Comparison of ENCODE assay signal across 31 cellular contexts in the genomic region with DNA sequence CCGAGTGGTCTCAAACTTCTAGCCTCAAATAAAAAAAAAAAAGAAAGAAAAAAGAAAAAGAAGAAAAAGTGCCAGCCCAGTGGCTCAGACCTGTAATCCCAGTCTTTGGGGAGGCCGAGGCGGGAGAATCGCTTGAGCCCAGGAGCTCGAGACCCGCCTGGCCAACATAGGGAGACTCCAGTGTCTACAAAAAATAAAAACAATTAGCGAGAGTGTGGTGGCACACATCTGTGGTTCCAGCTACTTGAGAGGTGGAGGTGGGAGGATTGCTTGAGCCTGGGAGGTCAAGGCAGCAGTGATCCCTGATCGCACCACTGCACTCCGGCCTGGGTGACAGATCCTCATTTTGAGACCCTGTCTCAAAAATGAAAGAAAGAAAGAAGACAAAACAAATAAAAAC. TPM values are rescaled to one million over a fixed set of nuclear protein-coding genes. Genes with fewer than 3 reads are reported as not detected.
DNase-seq lines count a peak whose midpoint lies in the region; ATAC-seq, FAIRE-seq and TF ChIP-seq lines count a peak whose summit lies in the region.
"Had no signal": no experiment of that assay in that cellular context is flagged by ENCODE, and none has a peak within 500 bp of the region (broad histone marks: within the 10 kb centered on the region; RNA-seq: fewer than 3 reads in every experiment).

No MANE protein-coding gene starts in this region.

- no peak overlapping the region for H3T11ph ChIP-seq in H9 (ENCODE audit: low read length)

- H4K91ac ChIP-seq in H9 (ENCODE audit: insufficient read length, low read depth, low read length) = no peak overlapping the region

- no peaks in the 10 kb centered on the region for H3K36me3 ChIP-seq in CD8-positive, alpha-beta memory T cell (ENCODE audit: insufficient read depth, low read length)
- H3K36me3 ChIP-seq in keratinocyte (ENCODE audit: control insufficient read depth in 2 of 2, extremely low read depth in 1 of 2, insufficient read depth in 2 of 2, low read length in 2 of 2) (no peaks in the 10 kb centered on the region), sigmoid colon (no peaks in the 10 kb centered on the region), Karpas-422 (ENCODE audit: insufficient read depth, low read length) (no peaks in the 10 kb centered on the region)
- H3K36me3 ChIP-seq: esophagus squamous epithelium, heart right ventricle, pancreas had no signal

- dilution Hi-C loops in keratinocyte (cut with MboI; ENCODE audit: extremely low pct_ligation_motif_present, low sequenced_read_pairs) = no loop called here

- no peak overlapping the region for H3K4me2 ChIP-seq in keratinocyte (ENCODE audit: control insufficient read depth, extremely low read depth, insufficient read depth, low read depth, low read length)
- no peak overlapping the region for H3K4me2 ChIP-seq in Karpas-422 (ENCODE audit: low read depth, low read length, poor library complexity, severe bottlenecking)
- H3K4me2 ChIP-seq in H9 (ENCODE audit: insufficient read depth, insufficient read length, low read length) = no peak overlapping the region

- H3K9me1 ChIP-seq in keratinocyte (ENCODE audit: control insufficient read depth, extremely low read depth, insufficient read depth, low read length) = no peaks in the 10 kb centered on the region

- H2BK20ac ChIP-seq in H9 (ENCODE audit: low read depth, low read length, poor library complexity, severe bottlenecking) = no peak overlapping the region

- POLR2A ChIA-PET in CD8-positive, alpha-beta memory T cell (lab: Charles Lee) = no interaction called here
- POLR2A ChIA-PET in WTC11 (lab: Charles Lee) = no interaction called here

- H3K4ac ChIP-seq in H9 (ENCODE audit: low read depth, low read length) = no peak overlapping the region

- no peak overlapping the region for H4K5ac ChIP-seq in H9 (ENCODE audit: insufficient read length, low read depth, low read length)

- H3K9ac ChIP-seq in keratinocyte (ENCODE audit: control insufficient read depth, extremely low read depth, insufficient read depth, low read length) (no peak overlapping the region), Karpas-422 (ENCODE audit: low read length) (no peak overlapping the region), H9 (ENCODE audit: extremely low read depth, insufficient read length, low read length) (no peak overlapping the region)

- no peak overlapping the region for H3K23ac ChIP-seq in H9 (ENCODE audit: insufficient read length, low read depth, low read length)

- no peak overlapping the region for H3K27ac ChIP-seq in CD8-positive, alpha-beta memory T cell (ENCODE audit: low read depth, low read length)
- peak overlapping the region; percentile 91 for H3K27ac ChIP-seq in keratinocyte (ENCODE audit: control insufficient read depth, insufficient read depth, low read length)
- H3K27ac ChIP-seq in sigmoid colon = peak overlapping the region; percentile 92 to 98 (median 94)
- no peak overlapping the region for H3K27ac ChIP-seq in Karpas-422 (ENCODE audit: low read length)
- H3K27ac ChIP-seq in H9 (ENCODE audit: insufficient read length, low read depth, low read length) = no peak overlapping the region

- H3K9me3 Mint-ChIP-seq in CD8-positive, alpha-beta memory T cell = no peaks in the 10 kb centered on the region
- H3K9me3 Mint-ChIP-seq in WTC11 (no peaks in the 10 kb centered on the region), H9 (no peaks in the 10 kb centered on the region)
- H3K9me3 Mint-ChIP-seq: activated CD4-positive, alpha-beta memory T cell treated with anti-CD3 and anti-CD28 coated beads, Interleukin-2, amount 10 ng/mL, durations not matched to agents 7 days and 5 days; activated naive CD8-positive, alpha-beta T cell treated with anti-CD3 and anti-CD28 coated beads, Interleukin-2, amount 10 ng/mL, durations not matched to agents 7 days and 5 days; dendritic cell treated with granulocyte-macrophage colony-stimulating factor and Interleukin-4, amounts not matched to agents 40 ng/mL and 50 ng/mL, for 4 days had no signal

- TF ChIP-seq CTCF in WTC11 (IDR thresholded peaks at IDR 0.05) (no peak), keratinocyte (optimal IDR thresholded peaks at IDR 0.05 in 1 of 3, IDR thresholded peaks at IDR 0.05 in 1 of 3, conservative IDR thresholded peaks at IDR 0.05 in 1 of 3; ENCODE audit: extremely low read depth in 1 of 3, insufficient read depth in 2 of 3, low read length in 3 of 3) (no peak), sigmoid colon (IDR thresholded peaks at IDR 0.05) (no peak), H9 (conservative IDR thresholded peaks at IDR 0.05) (no peak)

- ATAC-seq in WTC11 = no peak
- ATAC-seq: foreskin keratinocyte; HCT116; heart right ventricle; pancreas; SK-N-SH treated with all-trans-retinoic acid at 6 μM for 48 hours; stimulated activated naive CD8-positive, alpha-beta T cell treated with anti-CD3 and anti-CD28 coated beads, Interleukin-15, Interleukin-2, amounts not matched to agents 100 U/mL and 50 U/mL, for 24 hours had no signal

- no peak overlapping the region for H3K14ac ChIP-seq in H9 (ENCODE audit: insufficient read depth, low read length)

- H2AFZ ChIP-seq in keratinocyte (ENCODE audit: control insufficient read depth, low read length) (no peak overlapping the region), Karpas-422 (ENCODE audit: low read length) (no peak overlapping the region), H9 (ENCODE audit: low read length) (no peak overlapping the region)
- H2AFZ ChIP-seq: PC-9 had no signal

- intact Hi-C loops in sigmoid colon (cut with DNase I) = loop anchor here (2.0 to 5.0 kb wide), 2 partner anchors 27 to 56 kb away; no protein-coding TSS in a partner anchor

- peaks cover 1 to 5% (median 4%) of the 10 kb centered on the region in 3 donors for H3K4me1 Mint-ChIP-seq in CD8-positive, alpha-beta memory T cell
- H3K4me1 Mint-ChIP-seq in WTC11 (peaks cover 25% of the 10 kb centered on the region), H9 (peaks cover 17 to 20% of the 10 kb centered on the region in 2 experiments)

- no peaks in the 10 kb centered on the region for H3K9me2 ChIP-seq in Karpas-422 (replicated peaks; ENCODE audit: insufficient read depth, low read length)

- peaks cover 5% of the 10 kb centered on the region for H3K23me2 ChIP-seq in H9 (ENCODE audit: insufficient read length, low read depth, low read length, poor library complexity, severe bottlenecking)

- no peaks in the 10 kb centered on the region for H4K20me1 ChIP-seq in keratinocyte (ENCODE audit: control insufficient read depth, extremely low read depth, insufficient read depth, low read length)
- H4K20me1 ChIP-seq in Karpas-422 (ENCODE audit: insufficient read depth, low read depth, low read length) = no peaks in the 10 kb centered on the region
- H4K20me1 ChIP-seq in H9 (ENCODE audit: control insufficient read depth, insufficient read depth, insufficient read length) = no peaks in the 10 kb centered on the region

- FAIRE-seq in keratinocyte (lab: Jason Lieb, UNC) = no peak
- FAIRE-seq: G401.6, pancreas had no signal

- H3K79me2 ChIP-seq in keratinocyte (ENCODE audit: control insufficient read depth, insufficient read depth, low read length) (peaks cover 40% of the 10 kb centered on the region), Karpas-422 (ENCODE audit: low read length) (no peaks in the 10 kb centered on the region), H9 (ENCODE audit: insufficient read depth, low read length) (peaks cover 1% of the 10 kb centered on the region; the same call in 1 of the 2 replicates)

- WGBS in sigmoid colon, 2 donors = 96 to 97% methylated on average over 9 of the region's 9 CpGs
- WGBS in H9 (ENCODE audit: extremely low coverage, insufficient read length, low lambda C conversion rate) = no CpG with 5 or more reads among the region's 9 CpGs

- no peaks in the 10 kb centered on the region for H3K36me3 Mint-ChIP-seq in CD8-positive, alpha-beta memory T cell
- H3K36me3 Mint-ChIP-seq in WTC11 (no peaks in the 10 kb centered on the region), H9 (ENCODE audit: insufficient read depth in 1 of 3, low read depth in 3 of 3) (no peaks in the 10 kb centered on the region; a peak in 2 of 7 replicates)

- no peak overlapping the region for H3K56ac ChIP-seq in H9 (ENCODE audit: insufficient read length, low read depth, low read length)

- H2BK15ac ChIP-seq in H9 (ENCODE audit: low read depth, low read length) = no peak overlapping the region

- H3K9me3 ChIP-seq in CD8-positive, alpha-beta memory T cell (ENCODE audit: low read length) = no peaks in the 10 kb centered on the region
- H3K9me3 ChIP-seq in keratinocyte (ENCODE audit: control insufficient read depth, low read depth, low read length) (no peaks in the 10 kb centered on the region), sigmoid colon (no peaks in the 10 kb centered on the region), Karpas-422 (ENCODE audit: low read length) (no peaks in the 10 kb centered on the region), H9 (ENCODE audit: control insufficient read depth, low read depth, low read length) (no peaks in the 10 kb centered on the region)
- H3K9me3 ChIP-seq: Caco-2, esophagus squamous epithelium, heart right ventricle, pancreas, testis had no signal

- H3K27me3 ChIP-seq in CD8-positive, alpha-beta memory T cell (ENCODE audit: insufficient read depth, low read length, poor library complexity, severe bottlenecking) = no peaks in the 10 kb centered on the region
- H3K27me3 ChIP-seq in keratinocyte (ENCODE audit: control insufficient read depth, extremely low read depth, insufficient read depth, low read length) = no peaks in the 10 kb centered on the region
- no peaks in the 10 kb centered on the region for H3K27me3 ChIP-seq in sigmoid colon
- no peaks in the 10 kb centered on the region for H3K27me3 ChIP-seq in Karpas-422 (ENCODE audit: low read length)
- no peaks in the 10 kb centered on the region for H3K27me3 ChIP-seq in H9 (ENCODE audit: insufficient read depth, low read length)
- H3K27me3 ChIP-seq: esophagus squamous epithelium, foreskin keratinocyte, pancreas, testis had no signal

- H3K27me3 Mint-ChIP-seq in CD8-positive, alpha-beta memory T cell = peaks cover 2 to 10% of the 10 kb centered on the region in 2 donors
- no peaks in the 10 kb centered on the region for H3K27me3 Mint-ChIP-seq in WTC11 (ENCODE audit: low read depth)
- H3K27me3 Mint-ChIP-seq in H9 (ENCODE audit: low read depth) = no peaks in the 10 kb centered on the region; the same call in 1 of the 2 replicates

- H3K18ac ChIP-seq in H9 (ENCODE audit: insufficient read length, low read depth, low read length) = no peak overlapping the region

- H2AK5ac ChIP-seq in H9 (ENCODE audit: insufficient read length, low read length) = no peak overlapping the region

- peak overlapping the region in 4 of 7 donors; percentile 3 to 87 (median 50) for H3K4me3 Mint-ChIP-seq in CD8-positive, alpha-beta memory T cell
- H3K4me3 Mint-ChIP-seq in WTC11 = peak overlapping the region; percentile 39
- H3K4me3 Mint-ChIP-seq in H9 = peak overlapping the region in 1 of 2 experiments; percentile 61; a peak in 3 of 5 replicates
- H3K4me3 Mint-ChIP-seq: activated naive CD8-positive, alpha-beta T cell treated with anti-CD3 and anti-CD28 coated beads, Interleukin-2, amount 10 ng/mL, durations not matched to agents 7 days and 5 days; dendritic cell treated with granulocyte-macrophage colony-stimulating factor and Interleukin-4, amounts not matched to agents 40 ng/mL and 50 ng/mL, for 4 days had no signal

- H2BK120ac ChIP-seq in H9 (ENCODE audit: low read depth, low read length, poor library complexity, severe bottlenecking) = no peak overlapping the region

- no peak overlapping the region for H2BK5ac ChIP-seq in H9 (ENCODE audit: insufficient read length, low read length)

- H4K8ac ChIP-seq in H9 (replicated peaks; ENCODE audit: insufficient read length, low read depth, low read length) = no peak overlapping the region

- CTCF ChIA-PET in CD8-positive, alpha-beta memory T cell (lab: Charles Lee) = no interaction called here
- CTCF ChIA-PET in WTC11 (lab: Charles Lee) = interaction anchor here (2.8 kb wide), 1 partner anchor 27 kb away, joined by 9 read pairs; no protein-coding TSS in a partner anchor

- TF ChIP-seq EP300 in sigmoid colon (IDR thresholded peaks at IDR 0.05) = no peak

- H3K4me1 ChIP-seq in CD8-positive, alpha-beta memory T cell (ENCODE audit: insufficient read depth, low read length) = no peaks in the 10 kb centered on the region
- H3K4me1 ChIP-seq in keratinocyte (ENCODE audit: control insufficient read depth, extremely low read depth, insufficient read depth, low read length) (peaks cover 65% of the 10 kb centered on the region), sigmoid colon (peaks cover 0 to 40% (median 37%) of the 10 kb centered on the region in 4 donors), Karpas-422 (ENCODE audit: low read length) (no peaks in the 10 kb centered on the region; the same call in 1 of the 2 replicates), H9 (ENCODE audit: insufficient read depth, low read length) (peaks cover 9% of the 10 kb centered on the region; the same call in 1 of the 2 replicates)

- no peak for TF ChIP-seq POLR2A in sigmoid colon (IDR thresholded peaks at IDR 0.05)

- no peaks in the 10 kb centered on the region for H3K79me1 ChIP-seq in H9 (ENCODE audit: insufficient read depth, low read depth, low read length, poor library complexity, severe bottlenecking)

- no peak overlapping the region for H2BK12ac ChIP-seq in H9 (ENCODE audit: insufficient read length, low read depth, low read length)

- no peak overlapping the region for H3K4me3 ChIP-seq in CD8-positive, alpha-beta memory T cell (ENCODE audit: low read length)
- H3K4me3 ChIP-seq in keratinocyte (ENCODE audit: control insufficient read depth in 2 of 3, extremely low read depth in 1 of 3, insufficient read depth in 2 of 3, low read depth in 1 of 3, low read length in 3 of 3) (no peak overlapping the region), sigmoid colon (no peak overlapping the region), Karpas-422 (ENCODE audit: low read length) (no peak overlapping the region)
- H3K4me3 ChIP-seq: esophagus squamous epithelium, pancreas, PC-9 had no signal

- H3K27ac Mint-ChIP-seq in CD8-positive, alpha-beta memory T cell = no peak overlapping the region
- H3K27ac Mint-ChIP-seq in WTC11 (peak overlapping the region; percentile 41; the same call in 1 of the 2 replicates), H9 (no peak overlapping the region)
- H3K27ac Mint-ChIP-seq: activated CD4-positive, alpha-beta memory T cell treated with anti-CD3 and anti-CD28 coated beads, Interleukin-2, amount 10 ng/mL, durations not matched to agents 7 days and 5 days; activated naive CD8-positive, alpha-beta T cell treated with anti-CD3 and anti-CD28 coated beads, Interleukin-2, amount 10 ng/mL, durations not matched to agents 7 days and 5 days; dendritic cell treated with granulocyte-macrophage colony-stimulating factor and Interleukin-4, amounts not matched to agents 40 ng/mL and 50 ng/mL, for 4 days had no signal

- DNase-seq in CD8-positive, alpha-beta memory T cell = no peak
- DNase-seq in WTC11 (ENCODE audit: low spot score) (no peak), keratinocyte (ENCODE audit: low read depth, low spot score) (no peak), sigmoid colon (peak; percentile 54), Karpas-422 (no peak), H9 (no peak)
- DNase-seq in stimulated activated CD4-positive, alpha-beta T cell treated with anti-CD3 and anti-CD28 coated beads, Interleukin-15, amount 100 ng/mL, for 24 hours = no peak
- DNase-seq: activated CD4-positive, alpha-beta memory T cell treated with anti-CD3 and anti-CD28 coated beads, Interleukin-2, amount 10 ng/mL, durations not matched to agents 7 days and 5 days; activated effector memory CD4-positive, alpha-beta T cell treated with Interleukin-2 at 50 U/mL for 16 hours; activated naive CD8-positive, alpha-beta T cell treated with anti-CD3 and anti-CD28 coated beads, Interleukin-2, amount 10 ng/mL, durations not matched to agents 7 days and 5 days; Caco-2; central memory CD4-positive, alpha-beta T cell; DMS53; esophagus squamous epithelium; foreskin keratinocyte; heart right ventricle; NCI-H1436 treated with DMSO at 0.1 percent for 48 hours; NCI-H2081 treated with DMSO at 0.1 percent for 48 hours; NCI-H2227 treated with DMSO at 0.1 percent for 48 hours; NCI-H69; pancreas; PC-9; Right ventricle myocardium superior; stimulated activated CD4-positive, alpha-beta T cell treated with anti-CD3 and anti-CD28 coated beads, Interleukin-2, amount 100 ng/mL, for 24 hours; stimulated activated naive CD8-positive, alpha-beta T cell treated with anti-CD3 and anti-CD28 coated beads, Interleukin-15, Interleukin-2, amounts not matched to agents 100 U/mL and 50 U/mL, for 24 hours; T-helper 2 cell; testis had no signal

RNA-seq across cellular contexts. Expression of gene PTGFRN, which starts 1.4 kb away (rescaled TPM):
- 1 to 10 TPM; 6.1 to 6.5 TPM for total RNA-seq in CD8-positive, alpha-beta memory T cell
- 0.39 TPM for polyA plus RNA-seq in CD8-positive, alpha-beta memory T cell
- total RNA-seq in WTC11 (2021) (38.2 to 39.6 TPM (median 38.7 TPM) in 3 replicates), sigmoid colon (100 to 1,000 TPM in 2 of 4 donors, 10 to 100 TPM in 2; 77.3 to 179 (median 109) TPM), H9 (2021) (26.3 and 31.7 TPM in 2 replicates)
- polyA plus RNA-seq in keratinocyte (153 to 177 TPM (median 172 TPM) in 3 replicates), sigmoid colon (10 to 100 TPM in 2 of 3 donors, 1 to 10 TPM in 1; 6.6 to 38.8 (median 11.8) TPM)
- polyA plus RNA-seq in keratinocyte (2011; ENCODE audit: low read depth) = 26.7 TPM
- polyA plus RNA-seq in keratinocyte (2011; cell fraction: cytosol; rRNA removed) = 76.8 and 129 TPM in 2 replicates
- 521 and 554 TPM in 2 replicates for polyA plus RNA-seq in keratinocyte (2011; cell fraction: nucleus; rRNA removed)
- polyA plus RNA-seq in keratinocyte (2012; ENCODE audit: low replicate concordance) = 122 and 205 TPM in 2 replicates
- polyA minus RNA-seq in keratinocyte = 166 to 258 TPM (median 258 TPM) in 3 replicates
- polyA minus RNA-seq in keratinocyte (2011; cell fraction: cytosol; rRNA and poly(A)+ RNA removed) = 121 TPM
- polyA minus RNA-seq in keratinocyte (2011; cell fraction: nucleus; rRNA and poly(A)+ RNA removed) = 395 and 657 TPM in 2 replicates
- total RNA-seq in Karpas-422 (2014; rRNA removed; shearing (Covaris generic); ENCODE audit: low replicate concordance) = not detected in 2 replicates

Comparison
In these comparisons a context has a peak if more than half of its experiments do, and no peak if none do; other contexts are left out.
1. H3K27ac ChIP-seq: peak in keratinocyte (single experiment) and sigmoid colon (4 of 4); none in CD8-positive, alpha-beta memory T cell (single experiment), Karpas-422 (single experiment) and H9 (single experiment).